In the genomic region with DNA sequence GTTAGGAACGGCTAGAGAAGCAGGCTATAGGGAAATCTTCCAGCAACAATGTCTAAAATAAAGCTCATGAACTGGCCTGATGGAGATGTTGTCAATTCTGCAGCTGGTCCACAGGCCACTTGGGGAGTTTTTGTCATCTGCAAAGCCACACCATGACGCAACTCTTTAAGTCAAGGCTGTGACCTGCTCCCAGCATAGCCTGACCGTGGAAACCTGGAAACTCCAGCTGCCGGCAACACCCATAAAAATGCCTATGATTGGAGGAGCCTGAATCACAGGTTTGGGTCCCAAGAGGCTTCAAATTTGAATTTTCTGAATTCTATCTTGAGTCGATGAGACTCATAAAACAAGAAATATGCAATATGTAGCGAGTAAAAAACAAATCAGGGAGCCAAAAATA, we compare ENCODE assay signal across 31 cellular contexts.
"Had no signal": no experiment of that assay in that cellular context is flagged by ENCODE, and none has a peak within 500 bp of the region (broad histone marks: within the 10 kb centered on the region; RNA-seq: fewer than 3 reads in every experiment).

No MANE protein-coding gene starts in this region.

- H3K4me3 Mint-ChIP-seq: activated CD4-positive, alpha-beta memory T cell treated with anti-CD3 and anti-CD28 coated beads, Interleukin-2, amount 10 ng/mL, durations not matched to agents 7 days and 5 days; activated CD4-positive, alpha-beta T cell treated with anti-CD3 and anti-CD28 coated beads, Interleukin-2, amount 10 ng/mL, durations not matched to agents 7 days and 5 days; activated naive CD4-positive, alpha-beta T cell treated with anti-CD3 and anti-CD28 coated beads, Interleukin-2, amount 10 ng/mL, durations not matched to agents 7 days and 5 days; activated naive CD8-positive, alpha-beta T cell treated with anti-CD3 and anti-CD28 coated beads, Interleukin-2, amount 10 ng/mL, durations not matched to agents 7 days and 5 days; activated T-cell treated with anti-CD3 and anti-CD28 coated beads, Interleukin-2, amount 50 U/mL, for 24 hours; activated T-cell treated with anti-CD3 and anti-CD28 coated beads, Interleukin-2, amount 50 U/mL, for 72 hours; brain; dendritic cell treated with granulocyte-macrophage colony-stimulating factor and Interleukin-4, amounts not matched to agents 40 ng/mL and 50 ng/mL, for 4 days; endodermal cell; WTC11 had no signal

- H3K9me3 ChIP-seq: ascending aorta, breast epithelium, colonic mucosa had no signal

- ATAC-seq: activated naive CD4-positive, alpha-beta T cell treated with anti-CD3 and anti-CD28 coated beads, Interleukin-2, amount 50 U/mL, for 72 hours; activated T-cell treated with anti-CD3 and anti-CD28 coated beads, Interleukin-2, amount 50 U/mL, for 72 hours; esophagus mucosa; WTC11 had no signal

- H3K4me3 ChIP-seq: ascending aorta, breast epithelium, cardiac muscle cell, colonic mucosa, dorsolateral prefrontal cortex had no signal

- H3K36me3 ChIP-seq: ascending aorta, breast epithelium, cardiac muscle cell, colonic mucosa had no signal

- H3K27ac ChIP-seq: ascending aorta, breast epithelium, cardiac muscle cell, colonic mucosa, dorsolateral prefrontal cortex, VCaP had no signal

- H3K4me1 Mint-ChIP-seq: activated CD4-positive, alpha-beta memory T cell treated with anti-CD3 and anti-CD28 coated beads, Interleukin-2, amount 10 ng/mL, durations not matched to agents 7 days and 5 days; activated CD4-positive, alpha-beta T cell treated with anti-CD3 and anti-CD28 coated beads, Interleukin-2, amount 10 ng/mL, durations not matched to agents 7 days and 5 days; activated naive CD4-positive, alpha-beta T cell treated with anti-CD3 and anti-CD28 coated beads, Interleukin-2, amount 10 ng/mL, durations not matched to agents 7 days and 5 days; activated naive CD8-positive, alpha-beta T cell treated with anti-CD3 and anti-CD28 coated beads, Interleukin-2, amount 10 ng/mL, durations not matched to agents 7 days and 5 days; endodermal cell had no signal

- H3K36me3 Mint-ChIP-seq: activated naive CD4-positive, alpha-beta T cell treated with anti-CD3 and anti-CD28 coated beads, Interleukin-2, amount 10 ng/mL, durations not matched to agents 7 days and 5 days; activated naive CD4-positive, alpha-beta T cell treated with anti-CD3 and anti-CD28 coated beads, Interleukin-2, amount 50 U/mL, for 72 hours; activated naive CD8-positive, alpha-beta T cell treated with anti-CD3 and anti-CD28 coated beads, Interleukin-2, amount 10 ng/mL, durations not matched to agents 7 days and 5 days; brain; WTC11 had no signal

- H3K27me3 Mint-ChIP-seq: activated CD4-positive, alpha-beta memory T cell treated with anti-CD3 and anti-CD28 coated beads, Interleukin-2, amount 10 ng/mL, durations not matched to agents 7 days and 5 days; activated CD4-positive, alpha-beta T cell treated with anti-CD3 and anti-CD28 coated beads, Interleukin-2, amount 10 ng/mL, durations not matched to agents 7 days and 5 days; activated naive CD4-positive, alpha-beta T cell treated with anti-CD3 and anti-CD28 coated beads, Interleukin-2, amount 10 ng/mL, durations not matched to agents 7 days and 5 days; activated naive CD8-positive, alpha-beta T cell treated with anti-CD3 and anti-CD28 coated beads, Interleukin-2, amount 10 ng/mL, durations not matched to agents 7 days and 5 days; activated T-cell treated with anti-CD3 and anti-CD28 coated beads, Interleukin-2, amount 50 U/mL, for 24 hours; dendritic cell treated with granulocyte-macrophage colony-stimulating factor and Interleukin-4, amounts not matched to agents 40 ng/mL and 50 ng/mL, for 4 days had no signal

- H3K27ac Mint-ChIP-seq: activated CD4-positive, alpha-beta memory T cell treated with anti-CD3 and anti-CD28 coated beads, Interleukin-2, amount 10 ng/mL, durations not matched to agents 7 days and 5 days; activated CD4-positive, alpha-beta T cell treated with anti-CD3 and anti-CD28 coated beads, Interleukin-2, amount 10 ng/mL, durations not matched to agents 7 days and 5 days; activated naive CD4-positive, alpha-beta T cell treated with anti-CD3 and anti-CD28 coated beads, Interleukin-2, amount 10 ng/mL, durations not matched to agents 7 days and 5 days; activated naive CD4-positive, alpha-beta T cell treated with anti-CD3 and anti-CD28 coated beads, Interleukin-2, amount 50 U/mL, for 72 hours; activated naive CD8-positive, alpha-beta T cell treated with anti-CD3 and anti-CD28 coated beads, Interleukin-2, amount 10 ng/mL, durations not matched to agents 7 days and 5 days; activated T-cell treated with anti-CD3 and anti-CD28 coated beads, Interleukin-2, amount 50 U/mL, for 24 hours; activated T-cell treated with anti-CD3 and anti-CD28 coated beads, Interleukin-2, amount 50 U/mL, for 72 hours; brain; dendritic cell treated with granulocyte-macrophage colony-stimulating factor and Interleukin-4, amounts not matched to agents 40 ng/mL and 50 ng/mL, for 4 days; endodermal cell; WTC11 had no signal

- H3K9me3 Mint-ChIP-seq: activated CD4-positive, alpha-beta T cell treated with anti-CD3 and anti-CD28 coated beads, Interleukin-2, amount 10 ng/mL, durations not matched to agents 7 days and 5 days; activated naive CD8-positive, alpha-beta T cell treated with anti-CD3 and anti-CD28 coated beads, Interleukin-2, amount 10 ng/mL, durations not matched to agents 7 days and 5 days; activated T-cell treated with anti-CD3 and anti-CD28 coated beads, Interleukin-2, amount 50 U/mL, for 24 hours; brain; endodermal cell; WTC11 had no signal

- DNase-seq: activated CD4-positive, alpha-beta memory T cell treated with anti-CD3 and anti-CD28 coated beads, Interleukin-2, amount 10 ng/mL, durations not matched to agents 7 days and 5 days; activated CD4-positive, alpha-beta T cell treated with anti-CD3 and anti-CD28 coated beads for 1 hour; activated CD4-positive, alpha-beta T cell treated with anti-CD3 and anti-CD28 coated beads for 4 hours; activated CD4-positive, alpha-beta T cell treated with anti-CD3 and anti-CD28 coated beads, Interleukin-2, amount 10 ng/mL, durations not matched to agents 7 days and 5 days; activated CD4-positive, alpha-beta T cell treated with anti-CD3 and anti-CD28 coated beads, Interleukin-2, amount 50 U/mL, for 4 hours; activated CD8-positive, alpha-beta memory T cell treated with anti-CD3 and anti-CD28 coated beads, Interleukin-2, amount 50 U/mL, for 48 hours; activated gamma-delta T cell; activated naive CD4-positive, alpha-beta T cell; activated naive CD4-positive, alpha-beta T cell treated with anti-CD3 and anti-CD28 coated beads, Interleukin-2, amount 10 ng/mL, durations not matched to agents 7 days and 5 days; activated naive CD8-positive, alpha-beta T cell treated with anti-CD3 and anti-CD28 coated beads, Interleukin-2, amount 10 ng/mL, durations not matched to agents 7 days and 5 days; activated T-cell treated with anti-CD3 and anti-CD28 coated beads for 4 hours; activated T-cell treated with anti-CD3 and anti-CD28 coated beads, Interleukin-2, amount 50 U/mL, for 24 hours; activated T-cell treated with anti-CD3 and anti-CD28 coated beads, Interleukin-2, amount 50 U/mL, for 72 hours; central memory CD4-positive, alpha-beta T cell; cerebellar nuclear complex; colonic mucosa; dorsolateral prefrontal cortex; effector memory CD4-positive, alpha-beta T cell; endodermal cell; foreskin fibroblast; head of caudate nucleus; T-helper 2 cell had no signal
